Comparison of ENCODE assay signal across 26 cellular contexts in the genomic region with DNA sequence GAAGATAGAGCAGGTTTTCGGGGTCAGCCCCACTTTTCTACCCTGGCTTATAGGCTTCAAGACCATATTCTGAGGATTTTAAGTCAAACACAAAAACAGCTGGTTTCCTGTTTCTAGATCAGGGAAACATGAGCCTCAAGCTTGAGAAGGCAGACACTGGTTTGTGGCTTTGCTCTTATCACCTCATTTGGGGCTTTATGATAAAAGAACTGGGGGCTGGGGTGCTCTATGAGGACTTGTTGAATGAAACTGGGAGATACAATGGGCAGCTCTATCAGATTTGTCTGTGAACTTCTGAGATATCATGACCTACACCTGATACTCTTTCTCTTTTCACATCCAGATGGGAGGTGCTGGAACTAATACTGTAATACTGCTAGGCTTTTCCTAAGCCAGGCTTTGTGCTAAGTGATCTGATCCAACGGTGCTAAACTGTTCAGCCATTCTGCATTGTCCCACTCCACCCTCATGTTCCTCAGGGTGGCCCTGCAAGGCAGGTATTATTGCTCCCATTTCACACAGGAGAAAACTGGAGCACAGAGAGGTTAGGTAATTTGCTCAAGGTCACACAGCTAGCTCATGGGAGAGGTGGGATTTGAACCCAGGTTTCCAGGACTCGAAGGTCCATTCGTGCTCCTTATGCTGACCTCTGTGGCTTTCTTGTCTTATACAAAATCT. TPM values are rescaled to one million over a fixed set of nuclear protein-coding genes. Genes with fewer than 3 reads are reported as not detected.
DNase-seq lines count a peak whose midpoint lies in the region; ATAC-seq, FAIRE-seq and TF ChIP-seq lines count a peak whose summit lies in the region.
"Had no signal": no experiment of that assay in that cellular context is flagged by ENCODE, and none has a peak within 500 bp of the region (broad histone marks: within the 10 kb centered on the region; RNA-seq: fewer than 3 reads in every experiment).

No MANE protein-coding gene starts in this region.

- no peak for TF ChIP-seq POLR2A in H1 (IDR thresholded peaks at IDR 0.05; ENCODE audit: control extremely low read depth in 1 of 2, low read depth in 2 of 2, low read length in 2 of 2)

- DNase-seq in NCI-H82 (lab: John Stamatoyannopoulos, UW) (peak; percentile 49), NCI-H82 treated with DMSO at 0.1 percent for 48 hours (lab: John Stamatoyannopoulos, UW; ENCODE audit: unreplicated experiment) (no peak), WERI-Rb-1 (peak; percentile 33), H1 (ENCODE audit: low read depth in 1 of 2, low spot score in 2 of 2) (no peak)
- no peak for DNase-seq in activated CD8-positive, alpha-beta memory T cell treated with anti-CD3 and anti-CD28 coated beads, Interleukin-2, amount 50 U/mL, for 48 hours
- DNase-seq: 8988T; ACHN; BE2C; CD4-positive, CD25-positive, alpha-beta regulatory T cell; H7; KBM-7; MG63; NCI-H2029 treated with DMSO at 0.1 percent for 48 hours; NCI-H2171; NCI-H226; NCI-H510A; NCI-H69; PC-9; Right ventricle myocardium superior had no signal

- H2BK20ac ChIP-seq in H1 (ENCODE audit: low read length) = no peak overlapping the region

- peaks cover 0 to 22% of the 10 kb centered on the region in 2 experiments; a peak in 2 of 4 replicates for H3K79me2 ChIP-seq in H1 (ENCODE audit: control insufficient read depth in 1 of 2, insufficient read depth in 2 of 2, low read length in 2 of 2)

- H3K27ac ChIP-seq in WERI-Rb-1 (no peak overlapping the region), H1 (ENCODE audit: low read depth, low read length) (no peak overlapping the region), temporal lobe (ENCODE audit: low read depth, low read length) (peak overlapping the region; percentile 97)
- H3K27ac ChIP-seq: PC-9 had no signal

- no peak overlapping the region for H2BK5ac ChIP-seq in H1 (ENCODE audit: low read depth, low read length)

- no peak overlapping the region for H3K14ac ChIP-seq in H1 (ENCODE audit: insufficient read length)

- H2BK12ac ChIP-seq in H1 (ENCODE audit: low read depth, low read length) = no peak overlapping the region

- TF ChIP-seq RAD21 in H1 (IDR thresholded peaks at IDR 0.05 in 1 of 2, conservative IDR thresholded peaks at IDR 0.05 in 1 of 2; ENCODE audit: low read depth in 2 of 2, low read length in 2 of 2) = no peak

- no peak overlapping the region for H4K91ac ChIP-seq in H1 (replicated peaks; ENCODE audit: insufficient read length, low read length)

- H3K27me3 ChIP-seq in WERI-Rb-1 (ENCODE audit: insufficient read depth, low read depth, severe bottlenecking) = peaks cover 92% of the 10 kb centered on the region
- H3K27me3 ChIP-seq in H1 (replicated peaks in 1 of 4; ENCODE audit: control insufficient read depth in 3 of 4, extremely low read depth in 1 of 4, insufficient read depth in 3 of 4, low read length in 3 of 4) = peaks cover 0 to 29% (median 27%) of the 10 kb centered on the region in 4 experiments; a peak in 6 of 7 replicates

- H2AK5ac ChIP-seq in H1 (ENCODE audit: low read depth, low read length) = no peak overlapping the region

- WGBS in H1 (ENCODE audit: extremely low coverage in 1 of 2, insufficient coverage in 1 of 2, insufficient read length in 1 of 2, insufficient replicate concordance in 2 of 2, low coverage in 1 of 2, low lambda C conversion rate in 2 of 2, missing lambda C conversion rate in 1 of 2), 2 experiments = 89% methylated on average over 4 of the region's 4 CpGs; no CpG with 5 or more reads in 1 of the 2 experiments

- H4K5ac ChIP-seq in H1 (ENCODE audit: insufficient read length, low read depth, low read length) = no peak overlapping the region

- peaks cover 2% of the 10 kb centered on the region for H3K79me1 ChIP-seq in H1 (ENCODE audit: low read depth, low read length)

- H3K9me3 ChIP-seq in WERI-Rb-1 (ENCODE audit: severe bottlenecking) (no peaks in the 10 kb centered on the region), H1 (ENCODE audit: insufficient read depth in 2 of 2, low read depth in 1 of 2, low read length in 1 of 2) (peaks cover 0 to 3% of the 10 kb centered on the region in 2 experiments; a peak in 1 of 4 replicates)
- H3K9me3 ChIP-seq: BE2C, MG63 had no signal

- no peaks in the 10 kb centered on the region for H3K36me3 ChIP-seq in WERI-Rb-1
- no peaks in the 10 kb centered on the region for H3K36me3 ChIP-seq in H1 (ENCODE audit: control insufficient read depth in 2 of 4, insufficient read depth in 4 of 4, low read length in 3 of 4)
- H3K36me3 ChIP-seq: BE2C, MG63 had no signal

- no peak overlapping the region for H4K8ac ChIP-seq in H1 (ENCODE audit: extremely low read depth, insufficient read depth, low read length)

- no peak for FAIRE-seq in H1 (lab: Jason Lieb, UNC)
- FAIRE-seq: D721Med, GM19239, HTR-8/SVneo had no signal

- no peak overlapping the region for H2AFZ ChIP-seq in H1 (ENCODE audit: low read length)
- H2AFZ ChIP-seq: PC-9 had no signal

- TF ChIP-seq EP300 in H1 (IDR thresholded peaks at IDR 0.05; ENCODE audit: borderline replicate concordance in 1 of 2, low read depth in 2 of 2, low read length in 2 of 2) = no peak

- no peak overlapping the region for H3K56ac ChIP-seq in H1 (replicated peaks; ENCODE audit: insufficient read length, low read depth, low read length)

- H3K4ac ChIP-seq in H1 (replicated peaks; ENCODE audit: insufficient read length, low read depth, low read length) = no peak overlapping the region

- peaks cover 7 to 25% (median 17%) of the 10 kb centered on the region in 4 experiments for H3K4me1 ChIP-seq in H1 (replicated peaks in 1 of 4; ENCODE audit: control insufficient read depth in 3 of 4, insufficient read depth in 4 of 4, low read length in 3 of 4)
- H3K4me1 ChIP-seq: BE2C had no signal

- TF ChIP-seq CTCF in WERI-Rb-1 (IDR thresholded peaks at IDR 0.05; ENCODE audit: low read depth, low read length) = no peak
- no peak for TF ChIP-seq CTCF in H1 (IDR thresholded peaks at IDR 0.05; ENCODE audit: control extremely low read depth in 1 of 3, insufficient read depth in 1 of 3, low read depth in 1 of 3, low read length in 3 of 3)

- peaks cover 3 to 13% of the 10 kb centered on the region in 2 experiments for H4K20me1 ChIP-seq in H1 (replicated peaks in 1 of 2; ENCODE audit: control insufficient read depth in 1 of 2, insufficient read depth in 2 of 2, low read length in 2 of 2)

- no peak overlapping the region for H3K9ac ChIP-seq in H1 (replicated peaks in 1 of 4; ENCODE audit: extremely low read depth in 1 of 4, low read depth in 3 of 4, low read length in 3 of 4)

- no peak overlapping the region for H3K4me2 ChIP-seq in H1 (ENCODE audit: insufficient read depth in 1 of 2, low read depth in 2 of 2, low read length in 2 of 2)
- H3K4me2 ChIP-seq: PC-9 had no signal

- POLR2A ChIA-PET in H1 (lab: Charles Lee; ENCODE audit: partially characterized antibody) = no interaction called here

- no peak overlapping the region for H3K23ac ChIP-seq in H1 (ENCODE audit: insufficient read length)

- no peak for ATAC-seq in HG02981 (IDR thresholded peaks at IDR 0.05; ENCODE audit: unreplicated experiment)
- no peak for ATAC-seq in GM19397 (IDR thresholded peaks at IDR 0.05; ENCODE audit: unreplicated experiment)

- H3K23me2 ChIP-seq in H1 (ENCODE audit: low read depth, low read length) = 0 out of 2 replicates have a peak, but pooled peaks cover 7% of the 10 kb centered on the region

- no peak overlapping the region for H2BK120ac ChIP-seq in H1 (replicated peaks; ENCODE audit: low read depth, low read length)

- H3K18ac ChIP-seq in H1 (ENCODE audit: extremely low read depth, low read length) = no peak overlapping the region

- CTCF ChIA-PET in H1 (lab: Charles Lee; ENCODE audit: partially characterized antibody) = no interaction called here

- H3K4me3 ChIP-seq in WERI-Rb-1 (ENCODE audit: low read depth, low read length) = no peak overlapping the region
- no peak overlapping the region for H3K4me3 ChIP-seq in H1 (ENCODE audit: extremely low read depth in 1 of 4, insufficient read depth in 2 of 4, low read depth in 3 of 4, low read length in 4 of 4)
- H3K4me3 ChIP-seq: MG63, PC-9 had no signal

- no peak overlapping the region for H2BK15ac ChIP-seq in H1 (ENCODE audit: low read length)

TF ChIP-seq in H1, 55 proteins besides CTCF, POLR2A, EP300 and RAD21:
- TF ChIP-seq BRCA1 (IDR thresholded peaks at IDR 0.05; ENCODE audit: low read depth, low read length) = no peak
- TF ChIP-seq KDM1A (IDR thresholded peaks at IDR 0.05; ENCODE audit: borderline replicate concordance, low read length) = peak; percentile 51; the same call in 1 of the 2 replicates

RNA-seq across cellular contexts. Expression of a gene that starts 6.6 kb away (rescaled TPM):
- 6.2 and 6.6 TPM in 2 replicates for total RNA-seq in H1 (2021; fragmentation: NEBNext Ultra II Directional; extraction: Animal tissue kit (Norgen Biotek cat#: 25700))
- 1.9 and 2.2 TPM in 2 replicates for polyA plus RNA-seq in H1 (2011; rRNA removed)
- polyA plus RNA-seq in H1 (2011; cell fraction: cytosol; rRNA removed) = 1.7 TPM
- polyA plus RNA-seq in H1 (2011; cell fraction: nucleus; rRNA removed) = 3.2 TPM
- polyA plus RNA-seq in H1 (2012, experiment 1 of 2) = 1.9 to 2.8 TPM (median 2.2 TPM) in 4 replicates
- 1.4 TPM for polyA plus RNA-seq in H1 (2012, experiment 2 of 2)
- polyA plus RNA-seq in H1 (2013, experiment 1 of 2) = 2.6 TPM
- 2.9 TPM for polyA plus RNA-seq in H1 (2013, experiment 2 of 2)
- polyA minus RNA-seq in H1 (2011; rRNA and poly(A)+ RNA removed) = 1.5 and 2.4 TPM in 2 replicates
- 0.95 TPM for polyA minus RNA-seq in H1 (2011; cell fraction: cytosol; rRNA and poly(A)+ RNA removed)
- polyA minus RNA-seq in H1 (2011; cell fraction: nucleus; rRNA and poly(A)+ RNA removed) = 3.6 TPM
- 21.9 TPM for total RNA-seq in temporal lobe
- total RNA-seq: PC-9, SK-MEL-5 had no signal

Comparison
In these comparisons a context has a peak if more than half of its experiments do, and no peak if none do; other contexts are left out.
1. DNase-seq: peak in NCI-H82 (single experiment) and WERI-Rb-1 (single experiment); none in NCI-H82 treated with DMSO at 0.1 percent for 48 hours (single experiment), H1 (0 of 2) and activated CD8-positive, alpha-beta memory T cell treated with anti-CD3 and anti-CD28 coated beads, Interleukin-2, amount 50 U/mL, for 48 hours (single experiment).